ENCODE assay signal across 8 cellular contexts in genomic region chr3:184711366-184712247, GRCh38. TPM values are rescaled to one million over a fixed set of nuclear protein-coding genes. Genes with fewer than 3 reads are reported as not detected.
DNase-seq lines count a peak whose midpoint lies in the region; ATAC-seq and TF ChIP-seq lines count a peak whose summit lies in the region.

Gene MAGEF1 (minus strand): TSS chr3:184712064. CDS start chr3:184711821, 243 bp downstream.

- H3K4me1 ChIP-seq in BLaER1 treated with 17β-estradiol and CSF1 and Interleukin-3, amounts not matched to agents 10 nM and 100 nM = peaks cover 33 to 50% (median 43%) of the 10 kb centered on the region in 10 experiments
- H3K4me1 ChIP-seq in left lung = peaks cover 10 to 32% of the 10 kb centered on the region in 2 donors

- ATAC-seq in GM19395 (IDR thresholded peaks at IDR 0.05; ENCODE audit: unreplicated experiment) (peak; percentile 85), HG03521 (IDR thresholded peaks at IDR 0.05; ENCODE audit: unreplicated experiment) (peak; percentile 84), left lung (peak; percentile 91)

- intact Hi-C loops in left lung (cut with DNase I) = no loop called here

- H3K9ac ChIP-seq in BLaER1 treated with 17β-estradiol and CSF1 and Interleukin-3, amounts not matched to agents 10 nM and 100 nM = peak within 1 kb of the TSS; percentile 64 to 82 (median 74)

- peak within 1 kb of the TSS; percentile 52 to 85 (median 72); a peak in 21 of 22 replicates for H3K27ac ChIP-seq in BLaER1 treated with 17β-estradiol and CSF1 and Interleukin-3, amounts not matched to agents 10 nM and 100 nM
- peak within 1 kb of the TSS; percentile 88 to 94 for H3K27ac ChIP-seq in left lung

- peaks cover 0 to 18% (median 0%) of the 10 kb centered on the region in 11 experiments; a peak in 5 of 22 replicates for H3K27me3 ChIP-seq in BLaER1 treated with 17β-estradiol and CSF1 and Interleukin-3, amounts not matched to agents 10 nM and 100 nM
- H3K27me3 ChIP-seq in left lung = no peaks in the 10 kb centered on the region

- peaks cover 13 to 23% (median 17%) of the 10 kb centered on the region in 11 experiments for H3K9me3 ChIP-seq in BLaER1 treated with 17β-estradiol and CSF1 and Interleukin-3, amounts not matched to agents 10 nM and 100 nM (replicated peaks in 1 of 11)
- no peaks in the 10 kb centered on the region for H3K9me3 ChIP-seq in left lung

- no peaks in the 10 kb centered on the region; a peak in 1 of 22 replicates for H4K20me1 ChIP-seq in BLaER1 treated with 17β-estradiol and CSF1 and Interleukin-3, amounts not matched to agents 10 nM and 100 nM

- DNase-seq in NCI-H748 (lab: John Stamatoyannopoulos, UW; ENCODE audit: unreplicated experiment) (peak; percentile 87), dermis blood vessel endothelial cell (peak; percentile 50), left lung (peak; percentile 86 to 92)
- peak; percentile 51 for DNase-seq in activated CD4-positive, alpha-beta T cell treated with anti-CD3 and anti-CD28 coated beads, Interleukin-2, amount 50 U/mL, for 1 hour
- DNase-seq in stimulated activated CD4-positive, alpha-beta T cell treated with anti-CD3 and anti-CD28 coated beads, Interleukin-2, amount 100 ng/mL, for 48 hours = peak; percentile 54 to 67

- H3K36me3 ChIP-seq in BLaER1 treated with 17β-estradiol and CSF1 and Interleukin-3, amounts not matched to agents 10 nM and 100 nM = peaks cover 0 to 13% (median 7%) of the 10 kb centered on the region in 11 experiments; a peak in 7 of 22 replicates
- no peaks in the 10 kb centered on the region for H3K36me3 ChIP-seq in left lung

- peak within 1 kb of the TSS; percentile 92 to 100 (median 97) for H3K4me2 ChIP-seq in BLaER1 treated with 17β-estradiol and CSF1 and Interleukin-3, amounts not matched to agents 10 nM and 100 nM

- no peak for TF ChIP-seq CTCF in left lung (IDR thresholded peaks at IDR 0.05)

- H3K4me3 ChIP-seq in BLaER1 treated with 17β-estradiol and CSF1 and Interleukin-3, amounts not matched to agents 10 nM and 100 nM = peak within 1 kb of the TSS; percentile 54 to 80 (median 66)
- H3K4me3 ChIP-seq in left lung = peak within 1 kb of the TSS; percentile 70 to 83

RNA-seq across cellular contexts. Expression of gene MAGEF1, which starts in this region (rescaled TPM):
- total RNA-seq in dermis blood vessel endothelial cell (12.4 and 12.9 TPM in 2 replicates), left lung (10 to 100 TPM; 27.8 to 34.8 TPM)

Comparison
In these comparisons a context has a peak if more than half of its experiments do, and no peak if none do; other contexts are left out.
1. Peak in every context shown above with its lines: DNase-seq, ATAC-seq, H3K4me3 ChIP-seq and H3K27ac ChIP-seq.